In the genomic region with DNA sequence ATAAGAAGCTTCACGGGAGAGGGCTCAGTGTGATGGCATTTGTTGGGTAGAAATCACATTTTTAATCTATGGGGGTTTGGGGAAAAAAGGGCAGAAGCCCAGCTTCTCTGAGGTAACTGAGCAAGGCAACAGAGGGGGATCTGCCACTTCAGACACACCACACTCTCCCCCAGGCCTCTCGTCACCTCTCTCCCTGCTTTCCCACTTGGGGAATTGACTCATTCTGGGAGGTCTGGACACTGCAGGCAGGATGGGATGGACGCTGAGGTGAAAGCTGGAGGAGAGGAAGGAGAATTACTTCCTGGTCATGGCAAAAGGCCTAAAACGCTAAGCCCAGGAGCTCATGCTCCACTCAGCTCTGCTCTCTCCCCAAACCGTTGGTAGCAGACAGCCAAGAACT, we compare ENCODE assay signal across 1 cellular context.
TF ChIP-seq lines count a peak whose summit lies in the region.

No MANE protein-coding gene starts in this region.

TF ChIP-seq in HepG2, 621 proteins besides CTCF, POLR2A, EP300 and RAD21 (continued from another document):
- TF ChIP-seq, protein P1, sequence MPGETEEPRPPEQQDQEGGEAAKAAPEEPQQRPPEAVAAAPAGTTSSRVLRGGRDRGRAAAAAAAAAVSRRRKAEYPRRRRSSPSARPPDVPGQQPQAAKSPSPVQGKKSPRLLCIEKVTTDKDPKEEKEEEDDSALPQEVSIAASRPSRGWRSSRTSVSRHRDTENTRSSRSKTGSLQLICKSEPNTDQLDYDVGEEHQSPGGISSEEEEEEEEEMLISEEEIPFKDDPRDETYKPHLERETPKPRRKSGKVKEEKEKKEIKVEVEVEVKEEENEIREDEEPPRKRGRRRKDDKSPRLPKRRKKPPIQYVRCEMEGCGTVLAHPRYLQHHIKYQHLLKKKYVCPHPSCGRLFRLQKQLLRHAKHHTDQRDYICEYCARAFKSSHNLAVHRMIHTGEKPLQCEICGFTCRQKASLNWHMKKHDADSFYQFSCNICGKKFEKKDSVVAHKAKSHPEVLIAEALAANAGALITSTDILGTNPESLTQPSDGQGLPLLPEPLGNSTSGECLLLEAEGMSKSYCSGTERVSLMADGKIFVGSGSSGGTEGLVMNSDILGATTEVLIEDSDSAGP (CRISPR knock-in tag; IDR thresholded peaks at IDR 0.05; ENCODE audit: borderline replicate concordance): no peak
- TF ChIP-seq MATR3 (CRISPR knock-in tag; IDR thresholded peaks at IDR 0.05) (no peak), TOPORS (CRISPR knock-in tag; IDR thresholded peaks at IDR 0.05) (no peak), ZNF724P (CRISPR knock-in tag; IDR thresholded peaks at IDR 0.05; ENCODE audit: borderline replicate concordance) (no peak), MYC (CRISPR knock-in tag; IDR thresholded peaks at IDR 0.05; ENCODE audit: borderline replicate concordance) (no peak), NR1H2 (CRISPR knock-in tag; IDR thresholded peaks at IDR 0.05; ENCODE audit: borderline replicate concordance, low read depth) (no peak), ZC3H4 (CRISPR knock-in tag; IDR thresholded peaks at IDR 0.05; ENCODE audit: borderline replicate concordance) (no peak), NKX3-1 (CRISPR knock-in tag; IDR thresholded peaks at IDR 0.05) (no peak)
- TF ChIP-seq, protein P2, sequence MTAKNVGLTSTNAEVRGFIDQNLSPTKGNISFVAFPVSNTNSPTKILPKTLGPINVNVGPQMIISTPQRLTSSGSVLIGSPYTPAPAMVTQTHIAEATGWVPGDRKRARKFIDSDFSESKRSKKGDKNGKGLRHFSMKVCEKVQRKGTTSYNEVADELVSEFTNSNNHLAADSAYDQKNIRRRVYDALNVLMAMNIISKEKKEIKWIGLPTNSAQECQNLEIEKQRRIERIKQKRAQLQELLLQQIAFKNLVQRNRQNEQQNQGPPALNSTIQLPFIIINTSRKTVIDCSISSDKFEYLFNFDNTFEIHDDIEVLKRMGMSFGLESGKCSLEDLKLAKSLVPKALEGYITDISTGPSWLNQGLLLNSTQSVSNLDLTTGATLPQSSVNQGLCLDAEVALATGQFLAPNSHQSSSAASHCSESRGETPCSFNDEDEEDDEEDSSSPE (CRISPR knock-in tag; IDR thresholded peaks at IDR 0.05): no peak
